Comparison of ENCODE assay signal across 3 cellular contexts in the genomic region with DNA sequence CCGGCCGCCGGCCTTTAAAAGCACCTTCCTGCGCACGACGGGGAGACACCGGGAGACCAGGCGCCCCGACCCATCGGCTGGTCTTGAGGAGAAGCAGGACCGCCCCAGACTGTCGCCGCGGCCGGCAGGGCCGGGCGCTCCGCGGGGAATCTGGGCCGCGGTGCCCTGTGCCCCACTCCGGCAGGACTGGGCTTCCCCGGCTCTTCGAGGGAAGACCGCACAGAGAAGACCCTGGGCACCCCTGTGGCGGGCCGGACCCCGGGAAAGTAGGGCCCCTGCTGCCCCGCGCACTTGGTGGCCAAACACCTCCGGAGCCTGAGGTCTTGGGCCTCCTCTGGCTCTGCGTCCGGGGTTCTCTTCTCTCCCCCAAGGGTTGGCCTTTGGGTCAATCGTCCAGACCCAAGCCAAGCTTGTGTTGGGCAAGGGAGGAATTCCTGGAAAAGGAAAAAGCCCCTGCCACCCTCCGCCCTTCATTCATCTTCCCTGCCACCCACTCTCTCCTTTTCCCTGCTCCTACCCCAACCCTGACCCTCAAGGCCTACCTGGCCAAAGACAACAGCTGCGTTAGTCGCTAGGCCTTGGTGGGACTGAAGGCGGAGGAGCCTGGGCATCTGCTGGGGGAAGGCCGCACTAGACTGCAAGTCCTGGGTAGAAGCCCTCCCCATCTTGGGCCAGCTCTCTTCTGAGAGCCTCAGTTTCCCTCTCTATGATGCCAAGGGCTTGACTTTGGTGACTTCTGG.
TF ChIP-seq lines count a peak whose summit lies in the region.

No MANE protein-coding gene starts in this region.

TF ChIP-seq in GM23338, 12 proteins besides CTCF, POLR2A, EP300 and RAD21:
- no peak for TF ChIP-seq POLR2AphosphoS5 (IDR thresholded peaks at IDR 0.05; ENCODE audit: low read depth)
- no peak for TF ChIP-seq STAT1 (IDR thresholded peaks at IDR 0.05; ENCODE audit: unreplicated experiment)
TF ChIP-seq in GM23338: peak in this region for 0.

TF ChIP-seq in endothelial cell of umbilical vein, 7 proteins besides CTCF, POLR2A, EP300 and RAD21:
- TF ChIP-seq EZH2 (IDR thresholded peaks at IDR 0.05; ENCODE audit: borderline replicate concordance, low read depth, low read length, severe bottlenecking) (peak; percentile 48), GATA2 (IDR thresholded peaks at IDR 0.05; ENCODE audit: insufficient read depth, insufficient read length, low read depth, low read length) (no peak), JUN (IDR thresholded peaks at IDR 0.05; ENCODE audit: borderline replicate concordance, insufficient read depth, insufficient read length, low read depth) (no peak)

TF ChIP-seq in WTC11, 78 proteins besides CTCF, POLR2A, EP300 and RAD21:
- TF ChIP-seq GRHL2 (CRISPR knock-in tag; IDR thresholded peaks at IDR 0.05; ENCODE audit: insufficient replicate concordance, severe bottlenecking) (no peak), FOXJ3 (CRISPR knock-in tag; IDR thresholded peaks at IDR 0.05; ENCODE audit: borderline replicate concordance) (no peak), SOX15 (CRISPR knock-in tag; IDR thresholded peaks at IDR 0.05) (no peak), CREB1 (CRISPR knock-in tag; IDR thresholded peaks at IDR 0.05) (no peak), PRRX2 (CRISPR knock-in tag; IDR thresholded peaks at IDR 0.05) (no peak), TP53 (CRISPR knock-in tag; IDR thresholded peaks at IDR 0.05) (no peak), JAZF1 (CRISPR knock-in tag; IDR thresholded peaks at IDR 0.05) (no peak), ZNF423 (CRISPR knock-in tag; IDR thresholded peaks at IDR 0.05) (no peak), RORB (CRISPR knock-in tag; IDR thresholded peaks at IDR 0.05) (no peak), CBFB (CRISPR knock-in tag; IDR thresholded peaks at IDR 0.05; ENCODE audit: low read depth) (no peak), NFATC4 (CRISPR knock-in tag; IDR thresholded peaks at IDR 0.05) (no peak), ZNF219 (CRISPR knock-in tag; IDR thresholded peaks at IDR 0.05; ENCODE audit: borderline replicate concordance) (no peak)
- TF ChIP-seq, protein P1, sequence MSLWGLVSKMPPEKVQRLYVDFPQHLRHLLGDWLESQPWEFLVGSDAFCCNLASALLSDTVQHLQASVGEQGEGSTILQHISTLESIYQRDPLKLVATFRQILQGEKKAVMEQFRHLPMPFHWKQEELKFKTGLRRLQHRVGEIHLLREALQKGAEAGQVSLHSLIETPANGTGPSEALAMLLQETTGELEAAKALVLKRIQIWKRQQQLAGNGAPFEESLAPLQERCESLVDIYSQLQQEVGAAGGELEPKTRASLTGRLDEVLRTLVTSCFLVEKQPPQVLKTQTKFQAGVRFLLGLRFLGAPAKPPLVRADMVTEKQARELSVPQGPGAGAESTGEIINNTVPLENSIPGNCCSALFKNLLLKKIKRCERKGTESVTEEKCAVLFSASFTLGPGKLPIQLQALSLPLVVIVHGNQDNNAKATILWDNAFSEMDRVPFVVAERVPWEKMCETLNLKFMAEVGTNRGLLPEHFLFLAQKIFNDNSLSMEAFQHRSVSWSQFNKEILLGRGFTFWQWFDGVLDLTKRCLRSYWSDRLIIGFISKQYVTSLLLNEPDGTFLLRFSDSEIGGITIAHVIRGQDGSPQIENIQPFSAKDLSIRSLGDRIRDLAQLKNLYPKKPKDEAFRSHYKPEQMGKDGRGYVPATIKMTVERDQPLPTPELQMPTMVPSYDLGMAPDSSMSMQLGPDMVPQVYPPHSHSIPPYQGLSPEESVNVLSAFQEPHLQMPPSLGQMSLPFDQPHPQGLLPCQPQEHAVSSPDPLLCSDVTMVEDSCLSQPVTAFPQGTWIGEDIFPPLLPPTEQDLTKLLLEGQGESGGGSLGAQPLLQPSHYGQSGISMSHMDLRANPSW (CRISPR knock-in tag; conservative IDR thresholded peaks at IDR 0.05; ENCODE audit: low read depth), result no peak
- TF ChIP-seq, protein P2, sequence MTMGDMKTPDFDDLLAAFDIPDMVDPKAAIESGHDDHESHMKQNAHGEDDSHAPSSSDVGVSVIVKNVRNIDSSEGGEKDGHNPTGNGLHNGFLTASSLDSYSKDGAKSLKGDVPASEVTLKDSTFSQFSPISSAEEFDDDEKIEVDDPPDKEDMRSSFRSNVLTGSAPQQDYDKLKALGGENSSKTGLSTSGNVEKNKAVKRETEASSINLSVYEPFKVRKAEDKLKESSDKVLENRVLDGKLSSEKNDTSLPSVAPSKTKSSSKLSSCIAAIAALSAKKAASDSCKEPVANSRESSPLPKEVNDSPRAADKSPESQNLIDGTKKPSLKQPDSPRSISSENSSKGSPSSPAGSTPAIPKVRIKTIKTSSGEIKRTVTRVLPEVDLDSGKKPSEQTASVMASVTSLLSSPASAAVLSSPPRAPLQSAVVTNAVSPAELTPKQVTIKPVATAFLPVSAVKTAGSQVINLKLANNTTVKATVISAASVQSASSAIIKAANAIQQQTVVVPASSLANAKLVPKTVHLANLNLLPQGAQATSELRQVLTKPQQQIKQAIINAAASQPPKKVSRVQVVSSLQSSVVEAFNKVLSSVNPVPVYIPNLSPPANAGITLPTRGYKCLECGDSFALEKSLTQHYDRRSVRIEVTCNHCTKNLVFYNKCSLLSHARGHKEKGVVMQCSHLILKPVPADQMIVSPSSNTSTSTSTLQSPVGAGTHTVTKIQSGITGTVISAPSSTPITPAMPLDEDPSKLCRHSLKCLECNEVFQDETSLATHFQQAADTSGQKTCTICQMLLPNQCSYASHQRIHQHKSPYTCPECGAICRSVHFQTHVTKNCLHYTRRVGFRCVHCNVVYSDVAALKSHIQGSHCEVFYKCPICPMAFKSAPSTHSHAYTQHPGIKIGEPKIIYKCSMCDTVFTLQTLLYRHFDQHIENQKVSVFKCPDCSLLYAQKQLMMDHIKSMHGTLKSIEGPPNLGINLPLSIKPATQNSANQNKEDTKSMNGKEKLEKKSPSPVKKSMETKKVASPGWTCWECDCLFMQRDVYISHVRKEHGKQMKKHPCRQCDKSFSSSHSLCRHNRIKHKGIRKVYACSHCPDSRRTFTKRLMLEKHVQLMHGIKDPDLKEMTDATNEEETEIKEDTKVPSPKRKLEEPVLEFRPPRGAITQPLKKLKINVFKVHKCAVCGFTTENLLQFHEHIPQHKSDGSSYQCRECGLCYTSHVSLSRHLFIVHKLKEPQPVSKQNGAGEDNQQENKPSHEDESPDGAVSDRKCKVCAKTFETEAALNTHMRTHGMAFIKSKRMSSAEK (CRISPR knock-in tag; IDR thresholded peaks at IDR 0.05; ENCODE audit: borderline replicate concordance), result no peak
- TF ChIP-seq, protein P3, sequence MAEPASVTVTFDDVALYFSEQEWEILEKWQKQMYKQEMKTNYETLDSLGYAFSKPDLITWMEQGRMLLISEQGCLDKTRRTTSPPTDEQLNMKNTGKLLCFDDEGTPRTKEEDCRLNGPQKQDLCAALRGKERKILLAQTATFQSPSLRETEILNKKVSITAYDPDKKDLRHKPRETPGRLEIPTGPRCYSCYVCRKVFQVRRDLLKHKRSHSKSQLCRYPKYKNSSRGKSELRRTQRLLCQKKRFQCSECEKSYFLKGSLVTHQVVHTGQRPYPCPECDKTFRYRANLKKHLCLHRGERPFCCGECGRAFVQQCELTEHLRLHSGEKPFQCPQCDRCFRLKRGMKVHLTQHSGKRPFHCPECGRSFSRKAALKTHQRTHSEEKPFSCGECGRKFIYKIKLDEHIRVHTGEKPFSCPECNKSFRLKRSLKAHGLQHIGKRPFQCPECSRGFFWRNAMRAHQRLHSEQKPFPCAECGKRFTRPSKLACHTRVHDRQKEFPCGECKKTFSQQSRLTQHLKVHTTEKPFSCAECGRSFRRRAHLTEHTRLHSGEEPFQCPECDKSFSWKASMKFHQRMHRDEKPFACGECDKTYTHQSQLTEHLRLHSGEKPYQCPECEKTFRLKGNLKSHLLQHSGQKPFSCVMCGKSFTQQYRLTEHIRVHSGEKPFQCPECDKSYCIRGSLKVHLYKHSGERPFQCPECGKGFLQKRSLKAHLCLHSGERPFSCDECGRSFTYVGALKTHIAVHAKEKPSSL (CRISPR knock-in tag; conservative IDR thresholded peaks at IDR 0.05), result no peak
- TF ChIP-seq, protein P4, sequence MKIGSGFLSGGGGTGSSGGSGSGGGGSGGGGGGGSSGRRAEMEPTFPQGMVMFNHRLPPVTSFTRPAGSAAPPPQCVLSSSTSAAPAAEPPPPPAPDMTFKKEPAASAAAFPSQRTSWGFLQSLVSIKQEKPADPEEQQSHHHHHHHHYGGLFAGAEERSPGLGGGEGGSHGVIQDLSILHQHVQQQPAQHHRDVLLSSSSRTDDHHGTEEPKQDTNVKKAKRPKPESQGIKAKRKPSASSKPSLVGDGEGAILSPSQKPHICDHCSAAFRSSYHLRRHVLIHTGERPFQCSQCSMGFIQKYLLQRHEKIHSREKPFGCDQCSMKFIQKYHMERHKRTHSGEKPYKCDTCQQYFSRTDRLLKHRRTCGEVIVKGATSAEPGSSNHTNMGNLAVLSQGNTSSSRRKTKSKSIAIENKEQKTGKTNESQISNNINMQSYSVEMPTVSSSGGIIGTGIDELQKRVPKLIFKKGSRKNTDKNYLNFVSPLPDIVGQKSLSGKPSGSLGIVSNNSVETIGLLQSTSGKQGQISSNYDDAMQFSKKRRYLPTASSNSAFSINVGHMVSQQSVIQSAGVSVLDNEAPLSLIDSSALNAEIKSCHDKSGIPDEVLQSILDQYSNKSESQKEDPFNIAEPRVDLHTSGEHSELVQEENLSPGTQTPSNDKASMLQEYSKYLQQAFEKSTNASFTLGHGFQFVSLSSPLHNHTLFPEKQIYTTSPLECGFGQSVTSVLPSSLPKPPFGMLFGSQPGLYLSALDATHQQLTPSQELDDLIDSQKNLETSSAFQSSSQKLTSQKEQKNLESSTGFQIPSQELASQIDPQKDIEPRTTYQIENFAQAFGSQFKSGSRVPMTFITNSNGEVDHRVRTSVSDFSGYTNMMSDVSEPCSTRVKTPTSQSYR (CRISPR knock-in tag; IDR thresholded peaks at IDR 0.05), result no peak
- TF ChIP-seq, protein P5, sequence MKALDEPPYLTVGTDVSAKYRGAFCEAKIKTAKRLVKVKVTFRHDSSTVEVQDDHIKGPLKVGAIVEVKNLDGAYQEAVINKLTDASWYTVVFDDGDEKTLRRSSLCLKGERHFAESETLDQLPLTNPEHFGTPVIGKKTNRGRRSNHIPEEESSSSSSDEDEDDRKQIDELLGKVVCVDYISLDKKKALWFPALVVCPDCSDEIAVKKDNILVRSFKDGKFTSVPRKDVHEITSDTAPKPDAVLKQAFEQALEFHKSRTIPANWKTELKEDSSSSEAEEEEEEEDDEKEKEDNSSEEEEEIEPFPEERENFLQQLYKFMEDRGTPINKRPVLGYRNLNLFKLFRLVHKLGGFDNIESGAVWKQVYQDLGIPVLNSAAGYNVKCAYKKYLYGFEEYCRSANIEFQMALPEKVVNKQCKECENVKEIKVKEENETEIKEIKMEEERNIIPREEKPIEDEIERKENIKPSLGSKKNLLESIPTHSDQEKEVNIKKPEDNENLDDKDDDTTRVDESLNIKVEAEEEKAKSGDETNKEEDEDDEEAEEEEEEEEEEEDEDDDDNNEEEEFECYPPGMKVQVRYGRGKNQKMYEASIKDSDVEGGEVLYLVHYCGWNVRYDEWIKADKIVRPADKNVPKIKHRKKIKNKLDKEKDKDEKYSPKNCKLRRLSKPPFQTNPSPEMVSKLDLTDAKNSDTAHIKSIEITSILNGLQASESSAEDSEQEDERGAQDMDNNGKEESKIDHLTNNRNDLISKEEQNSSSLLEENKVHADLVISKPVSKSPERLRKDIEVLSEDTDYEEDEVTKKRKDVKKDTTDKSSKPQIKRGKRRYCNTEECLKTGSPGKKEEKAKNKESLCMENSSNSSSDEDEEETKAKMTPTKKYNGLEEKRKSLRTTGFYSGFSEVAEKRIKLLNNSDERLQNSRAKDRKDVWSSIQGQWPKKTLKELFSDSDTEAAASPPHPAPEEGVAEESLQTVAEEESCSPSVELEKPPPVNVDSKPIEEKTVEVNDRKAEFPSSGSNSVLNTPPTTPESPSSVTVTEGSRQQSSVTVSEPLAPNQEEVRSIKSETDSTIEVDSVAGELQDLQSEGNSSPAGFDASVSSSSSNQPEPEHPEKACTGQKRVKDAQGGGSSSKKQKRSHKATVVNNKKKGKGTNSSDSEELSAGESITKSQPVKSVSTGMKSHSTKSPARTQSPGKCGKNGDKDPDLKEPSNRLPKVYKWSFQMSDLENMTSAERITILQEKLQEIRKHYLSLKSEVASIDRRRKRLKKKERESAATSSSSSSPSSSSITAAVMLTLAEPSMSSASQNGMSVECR (CRISPR knock-in tag; IDR thresholded peaks at IDR 0.05; ENCODE audit: borderline replicate concordance), result no peak
